In genomic region chr4:177441803-177442622, GRCh38 we compare ENCODE assay signal across 7 cellular contexts. TPM values are rescaled to one million over a fixed set of nuclear protein-coding genes. Genes with fewer than 3 reads are reported as not detected.
DNase-seq lines count a peak whose midpoint lies in the region; ATAC-seq and TF ChIP-seq lines count a peak whose summit lies in the region.

Gene AGA, minus strand, starts transcription at chr4:177442437. Its CDS starts 62 bp downstream, at chr4:177442375.

- ATAC-seq in GM18502 (IDR thresholded peaks at IDR 0.05; ENCODE audit: poor library complexity, unreplicated experiment) (peak; percentile 92), HG02938 (IDR thresholded peaks at IDR 0.05; ENCODE audit: unreplicated experiment) (peak; percentile 85)

- no peaks in the 10 kb centered on the region for H3K79me2 ChIP-seq in hepatocyte

- no peak for TF ChIP-seq CTCF in hepatocyte (IDR thresholded peaks at IDR 0.05; ENCODE audit: poor library complexity)

- peaks cover 10% of the 10 kb centered on the region for H3K4me1 ChIP-seq in hepatocyte (ENCODE audit: insufficient read depth)

- DNase-seq in NCI-H2029 treated with DMSO at 0.1 percent for 48 hours (lab: John Stamatoyannopoulos, UW): peak; percentile 60
- DNase-seq in T-helper 9 cell: peak; percentile 95
- DNase-seq in astrocyte of the hippocampus (ENCODE audit: low read depth, low spot score): peak; percentile 98
- peak; percentile 98 for DNase-seq in hepatocyte (ENCODE audit: low spot score)
- peak; percentile 97 for DNase-seq in retina

- peak within 1 kb of the TSS; percentile 50 for H3K4me3 ChIP-seq in hepatocyte

- no peaks in the 10 kb centered on the region for H3K9me3 ChIP-seq in hepatocyte (ENCODE audit: low read depth)

- 1% methylated on average over 60 of the region's 60 CpGs for WGBS in hepatocyte (ENCODE audit: low lambda C conversion rate, missing lambda C conversion rate)

- H3K36me3 ChIP-seq in hepatocyte (replicated peaks; ENCODE audit: insufficient read depth, low read depth): no peaks in the 10 kb centered on the region

- H2AFZ ChIP-seq in hepatocyte: peak within 1 kb of the TSS; percentile 95

- H4K20me1 ChIP-seq in hepatocyte (ENCODE audit: insufficient read depth, poor library complexity, severe bottlenecking): no peaks in the 10 kb centered on the region

- no peaks in the 10 kb centered on the region for H3K27me3 ChIP-seq in hepatocyte

- H3K9me2 ChIP-seq in hepatocyte (replicated peaks; ENCODE audit: insufficient read depth): no peaks in the 10 kb centered on the region

- peak within 1 kb of the TSS; percentile 91 for H3K27ac ChIP-seq in hepatocyte

- H3K4me2 ChIP-seq in hepatocyte: peak within 1 kb of the TSS; percentile 78

RNA-seq across cellular contexts. Expression of gene AGA, which starts in this region (rescaled TPM):
- 24.8 and 43.8 TPM in 2 replicates for total RNA-seq in hepatocyte
- polyA plus RNA-seq in hepatocyte: 17.7 and 29.5 TPM in 2 replicates

Comparison
In these comparisons a context has a peak if more than half of its experiments do, and no peak if none do; other contexts are left out.
1. Peak in every context shown above with its lines: DNase-seq, ATAC-seq, H3K4me3 ChIP-seq and H3K27ac ChIP-seq.